In genomic region chr2:182852787-182853186, GRCh38 we compare ENCODE assay signal across 16 cellular contexts.
DNase-seq lines count a peak whose midpoint lies in the region; TF ChIP-seq lines count a peak whose summit lies in the region.
"Had no signal": no experiment of that assay in that cellular context is flagged by ENCODE, and none has a peak within 500 bp of the region (broad histone marks: within the 10 kb centered on the region; RNA-seq: fewer than 3 reads in every experiment).

No MANE protein-coding gene starts in this region.

- H3K9me3 ChIP-seq in SK-N-MC (ENCODE audit: low read depth, low read length), result no peaks in the 10 kb centered on the region
- H3K9me3 ChIP-seq: HAP-1 had no signal

- DNase-seq in SK-N-MC (ENCODE audit: low read depth, low spot score) (no peak), coronary artery (ENCODE audit: low spot score) (no peak), middle frontal gyrus (ENCODE audit: extremely low spot score, low spot score) (no peak), activated T-cell treated with anti-CD3 and anti-CD28 coated beads for 4 hours (no peak), NCI-H82 (lab: John Stamatoyannopoulos, UW) (no peak), HuH-7.5 (ENCODE audit: low spot score) (no peak)
- DNase-seq: CD4-positive, CD25-positive, alpha-beta regulatory T cell; GM23248; KBM-7; NCI-H1092 treated with DMSO at 0.1 percent for 48 hours; NCI-H2227 treated with DMSO at 0.1 percent for 48 hours; NK-92 treated with Interleukin-12 subunit alpha and Interleukin-12 subunit beta, amount 100 ng/mL, for 24 hours had no signal

- peak overlapping the region in 1 of 3 experiments; percentile 31 for H3K4me3 Mint-ChIP-seq in nephron
- H3K4me3 Mint-ChIP-seq: CD4-positive, CD25-positive, alpha-beta regulatory T cell had no signal

- H3K27ac ChIP-seq in SK-N-MC, result peak overlapping the region; percentile 68
- peak overlapping the region; percentile 3 to 11 for H3K27ac ChIP-seq in coronary artery
- H3K27ac ChIP-seq: GM23248, HL-60 had no signal

- peak overlapping the region; percentile 24 for H3K4me3 ChIP-seq in SK-N-MC
- no peak overlapping the region for H3K4me3 ChIP-seq in coronary artery
- H3K4me3 ChIP-seq: GM12878, GM23248, HAP-1 had no signal

- H3K9ac ChIP-seq in SK-N-MC (ENCODE audit: insufficient read length), result no peak overlapping the region
- H3K9ac ChIP-seq: GM23248 had no signal

- no peaks in the 10 kb centered on the region for H3K36me3 ChIP-seq in SK-N-MC (ENCODE audit: insufficient read depth, low read length)
- H3K36me3 ChIP-seq: HAP-1 had no signal

- peaks cover 14% of the 10 kb centered on the region for H3K9me3 Mint-ChIP-seq in nephron

- H3K4me1 Mint-ChIP-seq in nephron, result peaks cover 21% of the 10 kb centered on the region
- H3K4me1 Mint-ChIP-seq: CD4-positive, CD25-positive, alpha-beta regulatory T cell had no signal

- peak overlapping the region; percentile 75 to 82 (median 77) for H3K27ac Mint-ChIP-seq in nephron
- H3K27ac Mint-ChIP-seq: CD4-positive, CD25-positive, alpha-beta regulatory T cell had no signal

- TF ChIP-seq CTCF in coronary artery (IDR thresholded peaks at IDR 0.05) (no peak), nephron (IDR thresholded peaks at IDR 0.05; ENCODE audit: unreplicated experiment in 3 of 3) (no peak)

- H3K36me3 Mint-ChIP-seq in nephron (ENCODE audit: low read depth), result peaks cover 53% of the 10 kb centered on the region
- H3K36me3 Mint-ChIP-seq: CD4-positive, CD25-positive, alpha-beta regulatory T cell had no signal

- no peaks in the 10 kb centered on the region for H3K27me3 Mint-ChIP-seq in nephron (ENCODE audit: low read depth)
